9 cellular contexts compared by ENCODE assay signal in genomic region chr11:63761870-63762661, GRCh38. TPM values are rescaled to one million over a fixed set of nuclear protein-coding genes. Genes with fewer than 3 reads are reported as not detected.
DNase-seq lines count a peak whose midpoint lies in the region; ATAC-seq, FAIRE-seq and TF ChIP-seq lines count a peak whose summit lies in the region.
"Had no signal": no experiment of that assay in that cellular context is flagged by ENCODE, and none has a peak within 500 bp of the region (broad histone marks: within the 10 kb centered on the region; RNA-seq: fewer than 3 reads in every experiment).

No MANE protein-coding gene starts in this region.

- CTCF ChIA-PET in activated CD4-positive, alpha-beta memory T cell treated with anti-CD3 and anti-CD28 coated beads, Interleukin-2, amount 10 ng/mL, durations not matched to agents 7 days and 5 days (lab: Charles Lee), result no interaction called here

- no peaks in the 10 kb centered on the region for H3K9me3 Mint-ChIP-seq in activated CD4-positive, alpha-beta memory T cell treated with anti-CD3 and anti-CD28 coated beads, Interleukin-2, amount 10 ng/mL, durations not matched to agents 7 days and 5 days
- no peaks in the 10 kb centered on the region for H3K9me3 Mint-ChIP-seq in natural killer cell treated with Interleukin-12 subunit alpha and Interleukin-12 subunit beta and Interleukin-15 and Interleukin-18, amount 100 ng/mL, for 72 hours

- H3K4me3 ChIP-seq in astrocyte of the cerebellum (ENCODE audit: low read depth, low read length) (peak overlapping the region; percentile 27), iPS-11a (ENCODE audit: low read depth, low read length) (peak overlapping the region; percentile 95)

- H3K36me3 Mint-ChIP-seq in activated CD4-positive, alpha-beta memory T cell treated with anti-CD3 and anti-CD28 coated beads, Interleukin-2, amount 10 ng/mL, durations not matched to agents 7 days and 5 days (ENCODE audit: low read depth), result peaks cover 10% of the 10 kb centered on the region
- no peaks in the 10 kb centered on the region for H3K36me3 Mint-ChIP-seq in natural killer cell treated with Interleukin-12 subunit alpha and Interleukin-12 subunit beta and Interleukin-15 and Interleukin-18, amount 100 ng/mL, for 72 hours

- ATAC-seq in sciatic nerve (peak; percentile 20), HG03139 (IDR thresholded peaks at IDR 0.05; ENCODE audit: unreplicated experiment) (no peak)
- no peak for ATAC-seq in natural killer cell treated with Interleukin-12 subunit alpha and Interleukin-12 subunit beta and Interleukin-15 and Interleukin-18, amount 100 ng/mL, for 72 hours

- in situ Hi-C loops in astrocyte of the cerebellum (cut with HindIII; ENCODE audit: low sequenced_read_pairs), result no loop called here

- H3K4me3 Mint-ChIP-seq in activated CD4-positive, alpha-beta memory T cell treated with anti-CD3 and anti-CD28 coated beads, Interleukin-2, amount 10 ng/mL, durations not matched to agents 7 days and 5 days, result no peak overlapping the region
- no peak overlapping the region for H3K4me3 Mint-ChIP-seq in natural killer cell treated with Interleukin-12 subunit alpha and Interleukin-12 subunit beta and Interleukin-15 and Interleukin-18, amount 100 ng/mL, for 72 hours

- TF ChIP-seq CTCF in astrocyte of the cerebellum (IDR thresholded peaks at IDR 0.05; ENCODE audit: low read depth, low read length, missing control alignments), result no peak

- intact Hi-C loops in sciatic nerve (cut with DNase I), result no loop called here

- peaks cover under 1% of the 10 kb centered on the region for H3K4me1 Mint-ChIP-seq in activated CD4-positive, alpha-beta memory T cell treated with anti-CD3 and anti-CD28 coated beads, Interleukin-2, amount 10 ng/mL, durations not matched to agents 7 days and 5 days
- no peaks in the 10 kb centered on the region for H3K4me1 Mint-ChIP-seq in natural killer cell treated with Interleukin-12 subunit alpha and Interleukin-12 subunit beta and Interleukin-15 and Interleukin-18, amount 100 ng/mL, for 72 hours (ENCODE audit: low read depth in 2 of 2)

- no peak overlapping the region for H3K27ac Mint-ChIP-seq in activated CD4-positive, alpha-beta memory T cell treated with anti-CD3 and anti-CD28 coated beads, Interleukin-2, amount 10 ng/mL, durations not matched to agents 7 days and 5 days
- H3K27ac Mint-ChIP-seq in natural killer cell treated with Interleukin-12 subunit alpha and Interleukin-12 subunit beta and Interleukin-15 and Interleukin-18, amount 100 ng/mL, for 72 hours, result no peak overlapping the region

- DNase-seq in H54 (ENCODE audit: insufficient read length, low spot score), result peak; percentile 50
- no peak for DNase-seq in astrocyte of the cerebellum (ENCODE audit: low read depth)
- DNase-seq in sciatic nerve (ENCODE audit: low spot score), result peak; percentile 64
- no peak for DNase-seq in activated CD4-positive, alpha-beta memory T cell treated with anti-CD3 and anti-CD28 coated beads, Interleukin-2, amount 10 ng/mL, durations not matched to agents 7 days and 5 days
- DNase-seq in natural killer cell treated with Interleukin-12 subunit alpha and Interleukin-12 subunit beta and Interleukin-15 and Interleukin-18, amount 100 ng/mL, for 72 hours (ENCODE audit: low spot score), result no peak
- DNase-seq in NCI-H524 treated with DMSO at 0.1 percent for 48 hours (lab: John Stamatoyannopoulos, UW), result no peak
- DNase-seq: activated CD4-positive, CD25-positive, alpha-beta regulatory T cell treated with anti-CD3 and anti-CD28 coated beads, Interleukin-2, amount 50 U/mL, for 72 hours had no signal

- TF ChIP-seq POLR2A in H54 (IDR thresholded peaks at IDR 0.05; ENCODE audit: low read depth, low read length), result no peak

- POLR2A ChIA-PET in activated CD4-positive, alpha-beta memory T cell treated with anti-CD3 and anti-CD28 coated beads, Interleukin-2, amount 10 ng/mL, durations not matched to agents 7 days and 5 days (lab: Charles Lee), result no interaction called here

- no peaks in the 10 kb centered on the region for H3K27me3 Mint-ChIP-seq in activated CD4-positive, alpha-beta memory T cell treated with anti-CD3 and anti-CD28 coated beads, Interleukin-2, amount 10 ng/mL, durations not matched to agents 7 days and 5 days
- H3K27me3 Mint-ChIP-seq in natural killer cell treated with Interleukin-12 subunit alpha and Interleukin-12 subunit beta and Interleukin-15 and Interleukin-18, amount 100 ng/mL, for 72 hours, result no peaks in the 10 kb centered on the region

- no peak for FAIRE-seq in H54 (lab: Jason Lieb, UNC)

RNA-seq across cellular contexts. Expression of gene ZFTA, which starts 6.5 kb away (rescaled TPM):
- total RNA-seq in sciatic nerve, result 30.2 TPM
- 1 to 10 TPM; 1.1 to 1.7 TPM for total RNA-seq in activated CD4-positive, alpha-beta memory T cell treated with anti-CD3 and anti-CD28 coated beads, Interleukin-2, amount 10 ng/mL, durations not matched to agents 7 days and 5 days
- 1 to 10 TPM; 5.0 to 7.6 TPM for total RNA-seq in natural killer cell treated with Interleukin-12 subunit alpha and Interleukin-12 subunit beta and Interleukin-15 and Interleukin-18, amount 100 ng/mL, for 72 hours

RNA-seq across cellular contexts. Expression of gene SPINDOC, which starts 51.2 kb away (rescaled TPM):
- total RNA-seq in sciatic nerve, result 16.0 TPM
- total RNA-seq in activated CD4-positive, alpha-beta memory T cell treated with anti-CD3 and anti-CD28 coated beads, Interleukin-2, amount 10 ng/mL, durations not matched to agents 7 days and 5 days, result 10 to 100 TPM; 33.2 to 37.2 TPM
- total RNA-seq in natural killer cell treated with Interleukin-12 subunit alpha and Interleukin-12 subunit beta and Interleukin-15 and Interleukin-18, amount 100 ng/mL, for 72 hours, result 10 to 100 TPM; 34.3 to 65.1 TPM

Comparison
In these comparisons a context has a peak if more than half of its experiments do, and no peak if none do; other contexts are left out.
1. DNase-seq: peak in H54 (single experiment) and sciatic nerve (single experiment); none in astrocyte of the cerebellum (single experiment), activated CD4-positive, alpha-beta memory T cell treated with anti-CD3 and anti-CD28 coated beads, Interleukin-2, amount 10 ng/mL, durations not matched to agents 7 days and 5 days (single experiment), natural killer cell treated with Interleukin-12 subunit alpha and Interleukin-12 subunit beta and Interleukin-15 and Interleukin-18, amount 100 ng/mL, for 72 hours (single experiment) and NCI-H524 treated with DMSO at 0.1 percent for 48 hours (single experiment).